In the genomic region with DNA sequence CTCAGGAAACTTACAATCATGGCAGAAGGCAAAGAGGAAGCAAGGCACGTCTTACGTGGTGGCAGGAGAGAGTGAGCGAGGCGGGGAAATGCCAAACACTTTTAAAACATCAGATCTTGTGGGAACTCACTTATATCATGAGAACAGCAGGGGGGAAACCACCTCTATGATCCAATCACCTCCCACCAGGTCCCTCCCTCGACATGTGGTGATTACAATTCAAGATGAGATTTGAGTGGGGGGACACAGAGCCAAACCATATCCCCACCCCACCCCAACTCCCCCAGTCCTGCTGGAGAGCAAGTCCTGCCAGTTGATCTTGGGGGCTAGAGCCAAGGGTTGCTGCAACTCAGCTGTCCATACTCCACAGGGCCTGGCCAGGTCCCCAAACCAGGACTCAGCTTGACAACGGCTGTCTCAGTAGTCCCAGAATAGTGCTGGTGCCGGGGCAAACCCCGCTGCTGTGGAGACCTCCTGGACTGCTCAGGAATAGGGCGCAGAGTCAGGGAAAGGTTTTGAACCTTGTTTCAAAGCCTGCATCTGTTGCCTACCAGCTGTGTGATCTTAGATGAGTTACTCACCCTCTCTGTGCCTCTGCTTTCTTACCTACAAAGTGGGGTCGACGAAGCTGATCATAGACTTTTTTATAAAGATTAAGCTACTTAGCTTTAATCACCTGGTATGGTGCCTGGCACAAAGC, we compare ENCODE assay signal across 11 cellular contexts.
A peak's percentile ranks its signal among the peaks of the same experiment; 100 is the strongest.
DNase-seq lines count a peak whose midpoint lies in the region; ATAC-seq and TF ChIP-seq lines count a peak whose summit lies in the region.
"Had no signal": no experiment of that assay in that cellular context is flagged by ENCODE, and none has a peak within 500 bp of the region (broad histone marks: within the 10 kb centered on the region; RNA-seq: fewer than 3 reads in every experiment).

No MANE protein-coding gene starts in this region.

- no peaks in the 10 kb centered on the region for H3K27me3 Mint-ChIP-seq in activated CD8-positive, alpha-beta T cell treated with anti-CD3 and anti-CD28 coated beads for 36 hours
- H3K27me3 Mint-ChIP-seq in activated CD8-positive, alpha-beta T cell treated with anti-CD3 and anti-CD28 coated beads, Interleukin-2, amount 10 ng/mL, durations not matched to agents 7 days and 5 days (ENCODE audit: low read depth), result no peaks in the 10 kb centered on the region
- peaks cover 2% of the 10 kb centered on the region for H3K27me3 Mint-ChIP-seq in brain

- H3K4me3 ChIP-seq in spleen, result no peak overlapping the region
- no peak overlapping the region for H3K4me3 ChIP-seq in tibial nerve
- H3K4me3 ChIP-seq in vagina, result no peak overlapping the region

- WGBS in spleen, 5 donors, result 75 to 81% (median 79%) methylated on average over 10 to 11 of the region's 11 CpGs
- WGBS in tibial nerve, 2 donors, result 84 to 90% methylated on average over 11 of the region's 11 CpGs

- POLR2A ChIA-PET in activated CD8-positive, alpha-beta T cell treated with anti-CD3 and anti-CD28 coated beads for 36 hours (lab: Charles Lee), result interaction anchor here (0.7 to 2.3 kb wide), 5 partner anchors 16 to 103 kb away, joined by 3 to 7 read pairs (median 3); no protein-coding TSS in a partner anchor
- POLR2A ChIA-PET in activated CD8-positive, alpha-beta T cell treated with anti-CD3 and anti-CD28 coated beads, Interleukin-2, amount 10 ng/mL, durations not matched to agents 7 days and 5 days (lab: Charles Lee), result no interaction called here

- H3K27me3 ChIP-seq in spleen (replicated peaks in 1 of 7) (no peaks in the 10 kb centered on the region), tibial nerve (no peaks in the 10 kb centered on the region), vagina (no peaks in the 10 kb centered on the region)

- TF ChIP-seq POLR2A in spleen (IDR thresholded peaks at IDR 0.05) (no peak), tibial nerve (IDR thresholded peaks at IDR 0.05) (no peak), vagina (IDR thresholded peaks at IDR 0.05) (no peak)

- intact Hi-C loops in activated CD8-positive, alpha-beta T cell treated with anti-CD3 and anti-CD28 coated beads for 36 hours (cut with micrococcal nuclease), result loop anchor here (5.0 kb wide), 1 partner anchor 199 kb away; no protein-coding TSS in a partner anchor
- intact Hi-C loops in spleen (cut with DNase I; ENCODE audit: low total_unique reads), result no loop called here
- intact Hi-C loops in vagina (cut with DNase I), result loop anchor here (2.0 kb wide), 1 partner anchor 201 kb away; no protein-coding TSS in a partner anchor

- peaks cover 35% of the 10 kb centered on the region for H3K36me3 Mint-ChIP-seq in activated CD8-positive, alpha-beta T cell treated with anti-CD3 and anti-CD28 coated beads for 36 hours (ENCODE audit: low read depth)
- peaks cover 12% of the 10 kb centered on the region for H3K36me3 Mint-ChIP-seq in activated CD8-positive, alpha-beta T cell treated with anti-CD3 and anti-CD28 coated beads, Interleukin-2, amount 10 ng/mL, durations not matched to agents 7 days and 5 days (ENCODE audit: low read depth)
- no peaks in the 10 kb centered on the region for H3K36me3 Mint-ChIP-seq in brain

- H3K9me3 Mint-ChIP-seq in activated CD8-positive, alpha-beta T cell treated with anti-CD3 and anti-CD28 coated beads for 36 hours, result peaks cover 14% of the 10 kb centered on the region
- no peaks in the 10 kb centered on the region for H3K9me3 Mint-ChIP-seq in activated CD8-positive, alpha-beta T cell treated with anti-CD3 and anti-CD28 coated beads, Interleukin-2, amount 10 ng/mL, durations not matched to agents 7 days and 5 days (ENCODE audit: insufficient read depth)
- peaks cover 0 to 14% (median 0%) of the 10 kb centered on the region in 5 experiments for H3K9me3 Mint-ChIP-seq in brain

- no peak for TF ChIP-seq CTCF in activated CD8-positive, alpha-beta T cell treated with anti-CD3 and anti-CD28 coated beads for 36 hours (IDR thresholded peaks at IDR 0.05)
- TF ChIP-seq CTCF in brain (conservative IDR thresholded peaks at IDR 0.05) (no peak), spleen (IDR thresholded peaks at IDR 0.05 in 8 of 11, conservative IDR thresholded peaks at IDR 0.05 in 3 of 11) (no peak), tibial nerve (IDR thresholded peaks at IDR 0.05) (no peak), vagina (IDR thresholded peaks at IDR 0.05) (no peak)

- peak; percentile 40 for ATAC-seq in activated CD8-positive, alpha-beta T cell treated with anti-CD3 and anti-CD28 coated beads for 36 hours
- no peak for ATAC-seq in activated CD8-positive, alpha-beta T cell treated with anti-CD3 and anti-CD28 coated beads, Interleukin-2, amount 10 ng/mL, durations not matched to agents 7 days and 5 days

- H3K4me1 Mint-ChIP-seq in activated CD8-positive, alpha-beta T cell treated with anti-CD3 and anti-CD28 coated beads for 36 hours (ENCODE audit: low read depth), result peaks cover 43% of the 10 kb centered on the region
- peaks cover 21% of the 10 kb centered on the region for H3K4me1 Mint-ChIP-seq in activated CD8-positive, alpha-beta T cell treated with anti-CD3 and anti-CD28 coated beads, Interleukin-2, amount 10 ng/mL, durations not matched to agents 7 days and 5 days (ENCODE audit: low read depth)
- peaks cover 53% of the 10 kb centered on the region for H3K4me1 Mint-ChIP-seq in brain

- H3K9me3 ChIP-seq in spleen (no peaks in the 10 kb centered on the region), tibial nerve (no peaks in the 10 kb centered on the region), vagina (no peaks in the 10 kb centered on the region)

- H3K27ac ChIP-seq in spleen (peak overlapping the region in 1 of 8 donors; percentile 7), tibial nerve (peak overlapping the region in 1 of 4 donors; percentile 53), vagina (no peak overlapping the region)
- H3K27ac ChIP-seq: HL-60 had no signal

- no peak for TF ChIP-seq EP300 in tibial nerve (IDR thresholded peaks at IDR 0.05)

- H3K4me1 ChIP-seq in spleen (peaks cover 6 to 43% (median 31%) of the 10 kb centered on the region in 6 donors), tibial nerve (peaks cover 0 to 25% (median 10%) of the 10 kb centered on the region in 4 donors), vagina (peaks cover 23% of the 10 kb centered on the region)

- H3K27ac Mint-ChIP-seq in activated CD8-positive, alpha-beta T cell treated with anti-CD3 and anti-CD28 coated beads for 36 hours, result peak overlapping the region; percentile 87
- no peak overlapping the region for H3K27ac Mint-ChIP-seq in activated CD8-positive, alpha-beta T cell treated with anti-CD3 and anti-CD28 coated beads, Interleukin-2, amount 10 ng/mL, durations not matched to agents 7 days and 5 days
- H3K27ac Mint-ChIP-seq in brain, result peak overlapping the region; percentile 14 to 93 (median 61)

- H3K4me3 Mint-ChIP-seq in activated CD8-positive, alpha-beta T cell treated with anti-CD3 and anti-CD28 coated beads for 36 hours, result no peak overlapping the region
- H3K4me3 Mint-ChIP-seq in activated CD8-positive, alpha-beta T cell treated with anti-CD3 and anti-CD28 coated beads, Interleukin-2, amount 10 ng/mL, durations not matched to agents 7 days and 5 days, result no peak overlapping the region
- H3K4me3 Mint-ChIP-seq in brain, result no peak overlapping the region

- CTCF ChIA-PET in activated CD8-positive, alpha-beta T cell treated with anti-CD3 and anti-CD28 coated beads for 36 hours (lab: Charles Lee), result interaction anchor here (0.8 to 5.3 kb wide), 3 partner anchors 60 to 195 kb away, joined by 3 to 30 read pairs (median 3); no protein-coding TSS in a partner anchor
- CTCF ChIA-PET in activated CD8-positive, alpha-beta T cell treated with anti-CD3 and anti-CD28 coated beads, Interleukin-2, amount 10 ng/mL, durations not matched to agents 7 days and 5 days (lab: Charles Lee), result interaction anchor here (1.3 to 2.1 kb wide), 3 partner anchors 26 to 200 kb away, joined by 3 to 25 read pairs (median 4); no protein-coding TSS in a partner anchor

- peak; percentile 71 for DNase-seq in activated CD8-positive, alpha-beta T cell treated with anti-CD3 and anti-CD28 coated beads for 36 hours
- DNase-seq in activated CD8-positive, alpha-beta T cell treated with anti-CD3 and anti-CD28 coated beads, Interleukin-2, amount 10 ng/mL, durations not matched to agents 7 days and 5 days, result no peak
- DNase-seq in MV-4-11 (lab: John Stamatoyannopoulos, UW) (peak; percentile 47), spleen (peak; percentile 62), tibial nerve (ENCODE audit: low spot score in 2 of 2) (no peak), DMS153 treated with DMSO at 0.1 percent for 48 hours (lab: John Stamatoyannopoulos, UW; ENCODE audit: unreplicated experiment) (no peak), vagina (ENCODE audit: extremely low spot score in 2 of 2) (no peak)
- DNase-seq: DND-41, islet precursor cell had no signal

- peaks cover 0 to 34% (median 3%) of the 10 kb centered on the region in 6 donors for H3K36me3 ChIP-seq in spleen
- peaks cover 0 to 19% (median 0%) of the 10 kb centered on the region in 3 donors for H3K36me3 ChIP-seq in tibial nerve
- H3K36me3 ChIP-seq in vagina, result peaks cover 0 to 4% of the 10 kb centered on the region in 2 donors

Comparison
In these comparisons a context has a peak if more than half of its experiments do, and no peak if none do; other contexts are left out.
1. DNase-seq: peak in activated CD8-positive, alpha-beta T cell treated with anti-CD3 and anti-CD28 coated beads for 36 hours (single experiment), MV-4-11 (single experiment) and spleen (single experiment); none in activated CD8-positive, alpha-beta T cell treated with anti-CD3 and anti-CD28 coated beads, Interleukin-2, amount 10 ng/mL, durations not matched to agents 7 days and 5 days (single experiment), tibial nerve (0 of 2), DMS153 treated with DMSO at 0.1 percent for 48 hours (single experiment) and vagina (0 of 2).